In the genomic region with DNA sequence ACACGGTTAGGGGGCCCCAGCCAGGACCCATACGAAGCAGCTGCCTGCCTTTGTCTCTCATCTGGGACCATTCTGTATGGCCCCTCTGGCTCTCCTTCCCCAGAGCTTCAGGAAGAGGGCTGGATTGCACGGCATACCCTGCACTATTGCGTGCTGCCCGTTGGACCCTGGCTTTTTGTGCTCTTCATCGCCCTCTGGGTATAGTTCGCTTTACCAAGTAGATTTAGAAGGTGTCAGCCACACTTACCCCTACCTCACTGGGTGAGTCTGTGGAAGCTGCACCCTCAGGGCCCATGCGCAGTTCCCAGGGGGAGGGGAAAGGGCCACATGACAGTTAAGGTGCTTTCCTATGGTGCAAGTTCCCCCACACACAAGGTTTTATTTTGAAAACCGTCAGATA, we compare ENCODE assay signal across 12 cellular contexts. TPM values are rescaled to one million over a fixed set of nuclear protein-coding genes. Genes with fewer than 3 reads are reported as not detected.
DNase-seq lines count a peak whose midpoint lies in the region; ATAC-seq, FAIRE-seq and TF ChIP-seq lines count a peak whose summit lies in the region.
"Had no signal": no experiment of that assay in that cellular context is flagged by ENCODE, and none has a peak within 500 bp of the region (broad histone marks: within the 10 kb centered on the region; RNA-seq: fewer than 3 reads in every experiment).

No MANE protein-coding gene starts in this region.

- peaks cover 2% of the 10 kb centered on the region for H3K36me3 Mint-ChIP-seq in osteocyte (ENCODE audit: unreplicated experiment)
- H3K36me3 Mint-ChIP-seq in nephron progenitor cell (ENCODE audit: low read depth): no peaks in the 10 kb centered on the region

- CTCF ChIA-PET in K562 (lab: Yijun Ruan, JAX; ENCODE audit: low intra/inter-chr PET ratio): no interaction called here

- H3K4me3 ChIP-seq in K562 (no peak overlapping the region), uterus (no peak overlapping the region)
- H3K4me3 ChIP-seq: suprapubic skin had no signal

- no peak overlapping the region for H3K27ac ChIP-seq in K562 (ENCODE audit: extremely low read depth, low read depth, low read length)
- H3K27ac ChIP-seq in uterus: no peak overlapping the region
- H3K27ac ChIP-seq: suprapubic skin had no signal

- 10% methylated on average over 9 of the region's 9 CpGs for WGBS in K562 (ENCODE audit: insufficient coverage, low coverage, missing lambda C conversion rate)

- intact Hi-C loops in K562 (cut with micrococcal nuclease) (no loop called here), uterus (cut with DNase I; ENCODE audit: low total_unique reads) (no loop called here)

- no peak for TF ChIP-seq EP300 in K562 (IDR thresholded peaks at IDR 0.05; ENCODE audit: low read length)

- FAIRE-seq in K562 (lab: Jason Lieb, UNC): no peak
- FAIRE-seq: islet of Langerhans had no signal

- H3K9me1 ChIP-seq in K562 (ENCODE audit: control insufficient read depth, insufficient read depth, low read length): no peaks in the 10 kb centered on the region

- TF ChIP-seq CTCF in K562 (IDR thresholded peaks at IDR 0.05 in 2 of 3, conservative IDR thresholded peaks at IDR 0.05 in 1 of 3; ENCODE audit: insufficient read depth in 2 of 3, low read depth in 1 of 3, low read length in 3 of 3) (peak in 1 of 3 experiments; percentile 21; a peak in 1 of 6 replicates), osteocyte (IDR thresholded peaks at IDR 0.05) (peak; percentile 14), nephron progenitor cell (IDR thresholded peaks at IDR 0.05) (no peak), uterus (IDR thresholded peaks at IDR 0.05) (no peak)

- no peak overlapping the region for H3K4me2 ChIP-seq in K562 (ENCODE audit: insufficient read depth, low read length)

- H3K27me3 Mint-ChIP-seq in osteocyte (ENCODE audit: unreplicated experiment): no peaks in the 10 kb centered on the region
- peaks cover 67% of the 10 kb centered on the region for H3K27me3 Mint-ChIP-seq in nephron progenitor cell (ENCODE audit: low read depth, poor library complexity)

- in situ Hi-C loops in K562 (cut with MboI): no loop called here

- no peak for TF ChIP-seq RAD21 in K562 (CRISPR knock-in tag; conservative IDR thresholded peaks at IDR 0.05 in 1 of 2, IDR thresholded peaks at IDR 0.05 in 1 of 2)

- TF ChIP-seq POLR2A in K562 (conservative IDR thresholded peaks at IDR 0.05): no peak
- no peak for TF ChIP-seq POLR2A in uterus (IDR thresholded peaks at IDR 0.05)

- H3K9me3 Mint-ChIP-seq in osteocyte (ENCODE audit: unreplicated experiment) (peaks cover 5% of the 10 kb centered on the region), nephron progenitor cell (no peaks in the 10 kb centered on the region)

- H4K20me1 ChIP-seq in K562 (replicated peaks; ENCODE audit: control insufficient read depth, insufficient read depth, low read length): no peaks in the 10 kb centered on the region

- H3K79me2 ChIP-seq in K562 (ENCODE audit: control insufficient read depth, insufficient read depth, low read length): no peaks in the 10 kb centered on the region

- H3K4me1 Mint-ChIP-seq in osteocyte (ENCODE audit: unreplicated experiment) (peaks cover 43% of the 10 kb centered on the region), nephron progenitor cell (peaks cover 6% of the 10 kb centered on the region)

- H3K9ac ChIP-seq in K562 (ENCODE audit: insufficient read depth in 1 of 2, low read depth in 2 of 2, low read length in 2 of 2): peak overlapping the region in 1 of 2 experiments; percentile 69; a peak in 1 of 4 replicates

- H3K36me3 ChIP-seq in K562 (ENCODE audit: control insufficient read depth, insufficient read depth, low read length): no peaks in the 10 kb centered on the region
- no peaks in the 10 kb centered on the region for H3K36me3 ChIP-seq in uterus
- H3K36me3 ChIP-seq: suprapubic skin had no signal

- peak; percentile 57 for ATAC-seq in K562

- H3K4me1 ChIP-seq in K562 (replicated peaks in 1 of 2; ENCODE audit: control insufficient read depth in 2 of 2, insufficient read depth in 2 of 2, low read length in 2 of 2) (peaks cover 0 to 4% of the 10 kb centered on the region in 2 experiments; a peak in 3 of 5 replicates), uterus (no peaks in the 10 kb centered on the region)

- BruUV-seq in K562 (replicated peaks; lab: Mats Ljungman, UMichigan): no TSS peak

- peak overlapping the region; percentile 28 for H3K27ac Mint-ChIP-seq in osteocyte (ENCODE audit: unreplicated experiment)
- H3K27ac Mint-ChIP-seq in nephron progenitor cell: no peak overlapping the region

- POLR2A ChIA-PET in K562 (lab: Yijun Ruan, JAX): interaction anchor here (0.5 kb wide), 1 partner anchor 208 kb away, joined by 3 read pairs; no protein-coding TSS in a partner anchor

- peak overlapping the region; percentile 51; the same call in 1 of the 2 replicates for H2AFZ ChIP-seq in K562 (ENCODE audit: low read depth, low read length)

- H3K9me3 ChIP-seq in K562 (replicated peaks; ENCODE audit: control insufficient read depth, insufficient read depth, low read depth, low read length) (no peaks in the 10 kb centered on the region), uterus (no peaks in the 10 kb centered on the region)
- H3K9me3 ChIP-seq: suprapubic skin had no signal

- H3K27me3 ChIP-seq in K562 (ENCODE audit: control insufficient read depth in 2 of 2, insufficient read depth in 2 of 2, low read length in 2 of 2): peaks cover 3 to 11% of the 10 kb centered on the region in 2 experiments; a peak in 1 of 5 replicates
- no peaks in the 10 kb centered on the region for H3K27me3 ChIP-seq in uterus
- H3K27me3 ChIP-seq: suprapubic skin had no signal

- DNase-seq in NCI-H1436 (lab: John Stamatoyannopoulos, UW) (peak; percentile 41), NCI-H1436 treated with DMSO at 0.1 percent for 48 hours (lab: John Stamatoyannopoulos, UW) (no peak), NCI-H1105 (lab: John Stamatoyannopoulos, UW) (peak; percentile 8), K562 (ENCODE audit: extremely low read depth in 1 of 4, low spot score in 3 of 4) (peak in 1 of 4 experiments; percentile 22), osteocyte (ENCODE audit: extremely low spot score, unreplicated experiment) (no peak), dedifferentiated amniotic fluid mesenchymal stem cell (ENCODE audit: extremely low spot score) (no peak), nephron progenitor cell (no peak), uterus (no peak)
- DNase-seq: activated effector memory CD4-positive, alpha-beta T cell treated with anti-CD3 and anti-CD28 coated beads, Interleukin-2, amount 50 U/mL, for 16 hours; effector memory CD4-positive, alpha-beta T cell had no signal

- H3K4me3 Mint-ChIP-seq in osteocyte (ENCODE audit: unreplicated experiment) (no peak overlapping the region), nephron progenitor cell (no peak overlapping the region)

TF ChIP-seq in K562, 482 proteins besides CTCF, POLR2A, EP300 and RAD21 (continues in another document):
- TF ChIP-seq KAT2B (IDR thresholded peaks at IDR 0.05; ENCODE audit: low read depth, low read length): no peak

RNA-seq across cellular contexts. Expression of gene NAV1, which starts 7.2 kb away (rescaled TPM):
- 12.5 and 15.1 TPM in 2 replicates for total RNA-seq in K562 (2011; cell fraction: chromatin; rRNA removed; ENCODE audit: low replicate concordance)
- total RNA-seq in K562 (2011; cell fraction: nucleolus; rRNA removed): 5.0 and 6.2 TPM in 2 replicates
- 10.3 and 12.7 TPM in 2 replicates for total RNA-seq in K562 (2011; cell fraction: nucleoplasm; rRNA removed)
- total RNA-seq in K562 (2014; rRNA removed): 4.5 and 4.9 TPM in 2 replicates
- total RNA-seq in K562 (2014; rRNA removed; fragmentation: Illumina TruSeq; extraction: Trizol): 3.2 and 3.7 TPM in 2 replicates
- 2.9 and 3.3 TPM in 2 replicates for total RNA-seq in K562 (2015; rRNA removed; fragmentation: Illumina TruSeq; extraction: Trizol)
- 15.4 and 16.8 TPM in 2 replicates for total RNA-seq in K562 (2021)
- 0.91 TPM in 2 replicates for polyA plus RNA-seq in K562 (2011; rRNA removed)
- polyA plus RNA-seq in K562 (2011; cell fraction: cytosol; rRNA removed): 0.63 and 0.92 TPM in 2 replicates
- polyA plus RNA-seq in K562 (2011; cell fraction: nucleus; rRNA removed): 2.0 and 4.7 TPM in 2 replicates
- polyA plus RNA-seq in K562 (2012): 16.3 and 25.4 TPM in 2 replicates
- 10.7 and 13.2 TPM in 2 replicates for polyA plus RNA-seq in K562 (2014; fragmentation: Illumina TruSeq; extraction: Trizol)
- 1 to 10 TPM; 1.8 to 2.1 TPM for polyA plus RNA-seq in K562 (2014; fragmentation: Nextera tagmentation; extraction: Ambion mirVana)
- polyA plus RNA-seq in K562 (2014; rRNA removed): 4.2 and 5.6 TPM in 2 replicates
- polyA minus RNA-seq in K562 (2011; rRNA and poly(A)+ RNA removed): 1.5 and 1.9 TPM in 2 replicates
- 3.9 and 4.1 TPM in 2 replicates for polyA minus RNA-seq in K562 (2011; cell fraction: cytosol; rRNA and poly(A)+ RNA removed)
- 2.9 and 3.0 TPM in 2 replicates for polyA minus RNA-seq in K562 (2011; cell fraction: nucleus; rRNA and poly(A)+ RNA removed)
- total RNA-seq in osteocyte: 286 and 288 TPM in 2 replicates
- 10 to 100 TPM; 25.1 to 86.1 (median 58.5) TPM for total RNA-seq in uterus

RNA-seq across cellular contexts. Expression of gene CSRP1, which starts 39.2 kb away (rescaled TPM):
- total RNA-seq in K562 (2011; cell fraction: chromatin; rRNA removed; ENCODE audit: low replicate concordance): 6.5 and 10.3 TPM in 2 replicates
- 7.0 and 7.5 TPM in 2 replicates for total RNA-seq in K562 (2011; cell fraction: nucleolus; rRNA removed)
- 7.3 and 8.9 TPM in 2 replicates for total RNA-seq in K562 (2011; cell fraction: nucleoplasm; rRNA removed)
- total RNA-seq in K562 (2014; rRNA removed): 23.7 and 30.8 TPM in 2 replicates
- 19.6 and 22.6 TPM in 2 replicates for total RNA-seq in K562 (2014; rRNA removed; fragmentation: Illumina TruSeq; extraction: Trizol)
- total RNA-seq in K562 (2015; rRNA removed; fragmentation: Illumina TruSeq; extraction: Trizol): 28.3 and 30.3 TPM in 2 replicates
- total RNA-seq in K562 (2021): 25.7 and 28.2 TPM in 2 replicates
- 21.3 and 23.7 TPM in 2 replicates for polyA plus RNA-seq in K562 (2011; rRNA removed)
- 29.2 and 43.4 TPM in 2 replicates for polyA plus RNA-seq in K562 (2011; cell fraction: cytosol; rRNA removed)
- polyA plus RNA-seq in K562 (2011; cell fraction: nucleus; rRNA removed): 14.3 and 20.0 TPM in 2 replicates
- 39.0 and 47.5 TPM in 2 replicates for polyA plus RNA-seq in K562 (2012)
- polyA plus RNA-seq in K562 (2014; fragmentation: Illumina TruSeq; extraction: Trizol): 34.6 and 39.4 TPM in 2 replicates
- 10 to 100 TPM in 1 of 2 experiments, 1 to 10 TPM in 1; 6.8 to 11.0 TPM for polyA plus RNA-seq in K562 (2014; fragmentation: Nextera tagmentation; extraction: Ambion mirVana)
- polyA plus RNA-seq in K562 (2014; rRNA removed): 24.9 and 32.1 TPM in 2 replicates
- 14.3 and 19.7 TPM in 2 replicates for polyA minus RNA-seq in K562 (2011; rRNA and poly(A)+ RNA removed)
- 12.0 and 16.7 TPM in 2 replicates for polyA minus RNA-seq in K562 (2011; cell fraction: cytosol; rRNA and poly(A)+ RNA removed)
- polyA minus RNA-seq in K562 (2011; cell fraction: nucleus; rRNA and poly(A)+ RNA removed): 7.7 and 8.8 TPM in 2 replicates
- total RNA-seq in osteocyte: 0.56 and 1.6 TPM in 2 replicates
- 1,000 to 10,000 TPM in 3 of 4 donors, 100 to 1,000 TPM in 1; 913 to 2,516 (median 1,349) TPM for total RNA-seq in uterus

Comparison
In these comparisons a context has a peak if more than half of its experiments do, and no peak if none do; other contexts are left out.
1. DNase-seq: peak in NCI-H1436 (single experiment) and NCI-H1105 (single experiment); none in NCI-H1436 treated with DMSO at 0.1 percent for 48 hours (single experiment), osteocyte (single experiment), dedifferentiated amniotic fluid mesenchymal stem cell (single experiment), nephron progenitor cell (single experiment) and uterus (0 of 2).
2. RNA of gene CSRP1, which starts 39.2 kb away (total RNA-seq): 913 to 2,516 TPM in uterus; 6.5 to 30.8 TPM in K562 and 0.56 to 1.6 TPM in osteocyte; every median in the first group is over 10 times any median in the second.